In the genomic region with DNA sequence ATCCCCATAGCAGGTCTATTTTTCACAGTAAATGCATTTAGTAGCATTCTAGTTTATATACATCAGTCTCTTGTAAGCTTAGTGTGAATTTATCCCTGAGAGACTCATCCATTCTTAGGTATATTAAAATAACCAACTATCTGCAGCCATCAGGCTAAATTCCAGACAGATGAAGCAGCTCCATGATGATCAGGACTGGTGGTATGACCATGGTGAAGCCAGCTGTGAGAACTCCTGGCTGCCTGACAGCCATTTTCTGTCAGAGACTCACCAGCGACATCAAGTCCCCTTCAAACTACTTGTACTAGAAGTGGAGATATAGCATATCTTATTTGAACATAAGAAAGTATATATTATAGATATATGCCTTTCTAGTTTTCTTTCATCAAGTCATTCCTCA, we compare ENCODE assay signal across 1 cellular context.
TF ChIP-seq lines count a peak whose summit lies in the region.

No MANE protein-coding gene starts in this region.

TF ChIP-seq in IMR-90, 13 proteins besides CTCF, POLR2A, EP300 and RAD21:
- TF ChIP-seq MXI1 (IDR thresholded peaks at IDR 0.05; ENCODE audit: borderline replicate concordance, low read depth, low read length) (no peak), FOS (IDR thresholded peaks at IDR 0.05; ENCODE audit: low read depth, low read length) (0 out of 2 replicates have a peak, but pooled peaks have one; percentile 2)
TF ChIP-seq in IMR-90: peak in this region for 1.
